Comparison of ENCODE assay signal across 8 cellular contexts in the genomic region with DNA sequence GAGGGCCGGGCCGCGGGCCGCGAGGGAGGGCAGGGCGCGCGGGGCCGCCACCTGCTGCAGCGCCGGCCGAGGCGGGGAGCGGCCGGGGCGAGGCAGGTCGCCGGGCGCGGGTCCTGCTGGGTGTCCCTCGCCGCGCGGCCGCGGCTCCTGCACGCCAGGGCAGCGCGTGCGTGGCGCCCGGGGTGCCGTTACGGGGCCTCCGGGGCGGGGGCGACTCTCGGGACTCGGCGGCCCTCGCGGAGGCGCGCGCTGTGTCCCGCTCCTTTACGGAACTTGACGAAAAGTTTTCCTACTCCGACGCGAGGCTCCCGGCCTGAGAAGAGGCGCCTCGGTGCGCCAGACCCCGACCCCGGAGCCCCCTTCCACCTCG. TPM values are rescaled to one million over a fixed set of nuclear protein-coding genes. Genes with fewer than 3 reads are reported as not detected.
DNase-seq lines count a peak whose midpoint lies in the region; ATAC-seq and TF ChIP-seq lines count a peak whose summit lies in the region.

No MANE protein-coding gene starts in this region.

- no peaks in the 10 kb centered on the region for H3K9me3 ChIP-seq in prostate gland

- H3K27ac ChIP-seq in prostate gland, result peak overlapping the region; percentile 99

- H3K27me3 ChIP-seq in prostate gland (replicated peaks; ENCODE audit: insufficient read depth), result no peaks in the 10 kb centered on the region

- H3K4me3 ChIP-seq in AG09309 (ENCODE audit: control insufficient read depth, low read depth, low read length) (peak overlapping the region; percentile 67), fibroblast of villous mesenchyme (ENCODE audit: low read depth, low read length) (peak overlapping the region; percentile 76), prostate gland (peak overlapping the region; percentile 88 to 97)

- DNase-seq in AG09309 (ENCODE audit: low read depth), result no peak
- DNase-seq in activated CD4-positive, alpha-beta T cell treated with anti-CD3 and anti-CD28 coated beads, Interleukin-2, amount 50 U/mL, for 48 hours, result peak; percentile 41 to 52
- no peak for DNase-seq in fibroblast of villous mesenchyme (ENCODE audit: low read depth)
- no peak for DNase-seq in prostate gland (ENCODE audit: low spot score)
- DNase-seq in NCI-H226, result no peak
- DNase-seq in middle frontal gyrus (ENCODE audit: extremely low spot score, low spot score), result no peak

- intact Hi-C loops in prostate gland (cut with DNase I), result loop anchor here (2.0 kb wide), 2 partner anchors 77 to 159 kb away; a partner anchor contains a TSS

- peak; percentile 44 for ATAC-seq in GM19035 (IDR thresholded peaks at IDR 0.05; ENCODE audit: unreplicated experiment)
- ATAC-seq in HG03175 (IDR thresholded peaks at IDR 0.05; ENCODE audit: unreplicated experiment), result peak; percentile 37

- WGBS in prostate gland, result under 1% methylated on average over 58 of the region's 58 CpGs

- peaks cover 11% of the 10 kb centered on the region for H3K4me1 ChIP-seq in prostate gland (replicated peaks)

- TF ChIP-seq CTCF in AG09309 (IDR thresholded peaks at IDR 0.05; ENCODE audit: control insufficient read depth, insufficient read depth, low read depth, low read length, missing control alignments) (no peak), fibroblast of villous mesenchyme (IDR thresholded peaks at IDR 0.05; ENCODE audit: insufficient read depth, low read depth, low read length) (no peak), prostate gland (IDR thresholded peaks at IDR 0.05) (no peak)

- H3K36me3 ChIP-seq in prostate gland, result no peaks in the 10 kb centered on the region

- TF ChIP-seq POLR2A in prostate gland (IDR thresholded peaks at IDR 0.05), result no peak

RNA-seq across cellular contexts. Expression of a gene that starts 0.3 kb away (rescaled TPM):
- total RNA-seq in fibroblast of villous mesenchyme, result 39.0 and 42.3 TPM in 2 replicates
- total RNA-seq in prostate gland, result 10 to 100 TPM; 56.2 to 90.5 TPM

Comparison
In these comparisons a context has a peak if more than half of its experiments do, and no peak if none do; other contexts are left out.
1. DNase-seq: peak in activated CD4-positive, alpha-beta T cell treated with anti-CD3 and anti-CD28 coated beads, Interleukin-2, amount 50 U/mL, for 48 hours (2 of 2); none in AG09309 (single experiment), fibroblast of villous mesenchyme (single experiment), prostate gland (single experiment), NCI-H226 (single experiment) and middle frontal gyrus (single experiment).
2. Peak in every context shown above with its lines, with median percentiles within 50 percentile points of each other: H3K4me3 ChIP-seq.